Comparison of ENCODE assay signal across 1 cellular context in the genomic region with DNA sequence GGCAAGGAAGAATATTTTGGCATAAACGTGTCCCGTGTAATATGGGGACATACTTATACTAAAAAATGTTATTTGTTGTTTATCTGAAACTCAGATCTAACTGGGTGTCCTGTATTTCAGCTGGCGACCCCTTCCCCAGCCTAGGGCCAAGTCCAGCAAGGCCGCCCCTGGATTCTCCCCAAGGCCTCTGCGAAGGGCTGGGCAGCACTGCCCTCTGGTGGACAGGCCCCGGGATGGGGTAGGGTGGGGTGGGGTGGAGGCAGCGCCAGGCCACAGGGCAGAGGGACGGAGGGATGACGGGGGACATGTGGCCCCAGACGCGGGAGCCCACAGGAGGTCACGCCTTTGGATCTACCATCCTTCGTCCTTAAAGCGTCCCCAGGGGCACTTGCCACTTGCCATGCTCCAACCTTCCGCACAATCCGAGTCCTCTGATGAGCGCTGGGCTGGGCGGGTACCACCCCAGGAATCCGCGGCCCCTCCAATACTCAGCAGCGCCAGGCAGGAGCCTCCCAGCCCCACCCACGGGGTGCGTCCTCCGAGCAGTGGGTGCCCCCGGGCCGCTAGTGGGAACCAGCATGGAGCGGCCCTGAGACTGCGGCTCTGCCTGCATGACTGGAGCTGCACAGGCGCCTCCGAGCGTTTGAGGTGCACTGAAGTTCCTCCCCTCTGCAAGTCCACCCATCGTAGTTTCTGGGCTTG.
TF ChIP-seq lines count a peak whose summit lies in the region.

No MANE protein-coding gene starts in this region.

TF ChIP-seq in GM23338, 12 proteins besides CTCF, POLR2A, EP300 and RAD21 (continued from another document):
- TF ChIP-seq, protein P1, sequence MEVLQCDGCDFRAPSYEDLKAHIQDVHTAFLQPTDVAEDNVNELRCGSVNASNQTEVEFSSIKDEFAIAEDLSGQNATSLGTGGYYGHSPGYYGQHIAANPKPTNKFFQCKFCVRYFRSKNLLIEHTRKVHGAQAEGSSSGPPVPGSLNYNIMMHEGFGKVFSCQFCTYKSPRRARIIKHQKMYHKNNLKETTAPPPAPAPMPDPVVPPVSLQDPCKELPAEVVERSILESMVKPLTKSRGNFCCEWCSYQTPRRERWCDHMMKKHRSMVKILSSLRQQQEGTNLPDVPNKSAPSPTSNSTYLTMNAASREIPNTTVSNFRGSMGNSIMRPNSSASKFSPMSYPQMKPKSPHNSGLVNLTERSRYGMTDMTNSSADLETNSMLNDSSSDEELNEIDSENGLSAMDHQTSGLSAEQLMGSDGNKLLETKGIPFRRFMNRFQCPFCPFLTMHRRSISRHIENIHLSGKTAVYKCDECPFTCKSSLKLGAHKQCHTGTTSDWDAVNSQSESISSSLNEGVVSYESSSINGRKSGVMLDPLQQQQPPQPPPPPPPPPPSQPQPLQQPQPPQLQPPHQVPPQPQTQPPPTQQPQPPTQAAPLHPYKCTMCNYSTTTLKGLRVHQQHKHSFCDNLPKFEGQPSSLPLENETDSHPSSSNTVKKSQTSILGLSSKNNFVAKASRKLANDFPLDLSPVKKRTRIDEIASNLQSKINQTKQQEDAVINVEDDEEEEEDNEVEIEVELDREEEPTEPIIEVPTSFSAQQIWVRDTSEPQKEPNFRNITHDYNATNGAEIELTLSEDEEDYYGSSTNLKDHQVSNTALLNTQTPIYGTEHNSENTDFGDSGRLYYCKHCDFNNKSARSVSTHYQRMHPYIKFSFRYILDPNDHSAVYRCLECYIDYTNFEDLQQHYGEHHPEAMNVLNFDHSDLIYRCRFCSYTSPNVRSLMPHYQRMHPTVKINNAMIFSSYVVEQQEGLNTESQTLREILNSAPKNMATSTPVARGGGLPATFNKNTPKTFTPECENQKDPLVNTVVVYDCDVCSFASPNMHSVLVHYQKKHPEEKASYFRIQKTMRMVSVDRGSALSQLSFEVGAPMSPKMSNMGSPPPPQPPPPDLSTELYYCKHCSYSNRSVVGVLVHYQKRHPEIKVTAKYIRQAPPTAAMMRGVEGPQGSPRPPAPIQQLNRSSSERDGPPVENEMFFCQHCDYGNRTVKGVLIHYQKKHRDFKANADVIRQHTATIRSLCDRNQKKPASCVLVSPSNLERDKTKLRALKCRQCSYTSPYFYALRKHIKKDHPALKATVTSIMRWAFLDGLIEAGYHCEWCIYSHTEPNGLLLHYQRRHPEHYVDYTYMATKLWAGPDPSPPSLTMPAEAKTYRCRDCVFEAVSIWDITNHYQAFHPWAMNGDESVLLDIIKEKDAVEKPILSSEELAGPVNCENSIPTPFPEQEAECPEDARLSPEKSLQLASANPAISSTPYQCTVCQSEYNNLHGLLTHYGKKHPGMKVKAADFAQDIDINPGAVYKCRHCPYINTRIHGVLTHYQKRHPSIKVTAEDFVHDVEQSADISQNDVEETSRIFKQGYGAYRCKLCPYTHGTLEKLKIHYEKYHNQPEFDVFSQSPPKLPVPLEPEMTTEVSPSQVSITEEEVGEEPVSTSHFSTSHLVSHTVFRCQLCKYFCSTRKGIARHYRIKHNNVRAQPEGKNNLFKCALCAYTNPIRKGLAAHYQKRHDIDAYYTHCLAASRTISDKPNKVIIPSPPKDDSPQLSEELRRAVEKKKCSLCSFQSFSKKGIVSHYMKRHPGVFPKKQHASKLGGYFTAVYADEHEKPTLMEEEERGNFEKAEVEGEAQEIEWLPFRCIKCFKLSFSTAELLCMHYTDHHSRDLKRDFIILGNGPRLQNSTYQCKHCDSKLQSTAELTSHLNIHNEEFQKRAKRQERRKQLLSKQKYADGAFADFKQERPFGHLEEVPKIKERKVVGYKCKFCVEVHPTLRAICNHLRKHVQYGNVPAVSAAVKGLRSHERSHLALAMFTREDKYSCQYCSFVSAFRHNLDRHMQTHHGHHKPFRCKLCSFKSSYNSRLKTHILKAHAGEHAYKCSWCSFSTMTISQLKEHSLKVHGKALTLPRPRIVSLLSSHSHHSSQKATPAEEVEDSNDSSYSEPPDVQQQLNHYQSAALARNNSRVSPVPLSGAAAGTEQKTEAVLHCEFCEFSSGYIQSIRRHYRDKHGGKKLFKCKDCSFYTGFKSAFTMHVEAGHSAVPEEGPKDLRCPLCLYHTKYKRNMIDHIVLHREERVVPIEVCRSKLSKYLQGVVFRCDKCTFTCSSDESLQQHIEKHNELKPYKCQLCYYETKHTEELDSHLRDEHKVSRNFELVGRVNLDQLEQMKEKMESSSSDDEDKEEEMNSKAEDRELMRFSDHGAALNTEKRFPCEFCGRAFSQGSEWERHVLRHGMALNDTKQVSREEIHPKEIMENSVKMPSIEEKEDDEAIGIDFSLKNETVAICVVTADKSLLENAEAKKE (CRISPR knock-in tag; IDR thresholded peaks at IDR 0.05): no peak
- no peak for TF ChIP-seq NANOG (IDR thresholded peaks at IDR 0.05; ENCODE audit: borderline replicate concordance)
- no peak for TF ChIP-seq ZNF114 (CRISPR knock-in tag; IDR thresholded peaks at IDR 0.05)
- no peak for TF ChIP-seq EZH2 (IDR thresholded peaks at IDR 0.05; ENCODE audit: low read depth, unreplicated experiment)
- TF ChIP-seq, protein P2, sequence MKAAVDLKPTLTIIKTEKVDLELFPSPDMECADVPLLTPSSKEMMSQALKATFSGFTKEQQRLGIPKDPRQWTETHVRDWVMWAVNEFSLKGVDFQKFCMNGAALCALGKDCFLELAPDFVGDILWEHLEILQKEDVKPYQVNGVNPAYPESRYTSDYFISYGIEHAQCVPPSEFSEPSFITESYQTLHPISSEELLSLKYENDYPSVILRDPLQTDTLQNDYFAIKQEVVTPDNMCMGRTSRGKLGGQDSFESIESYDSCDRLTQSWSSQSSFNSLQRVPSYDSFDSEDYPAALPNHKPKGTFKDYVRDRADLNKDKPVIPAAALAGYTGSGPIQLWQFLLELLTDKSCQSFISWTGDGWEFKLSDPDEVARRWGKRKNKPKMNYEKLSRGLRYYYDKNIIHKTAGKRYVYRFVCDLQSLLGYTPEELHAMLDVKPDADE (IDR thresholded peaks at IDR 0.05): no peak
- no peak for TF ChIP-seq CREB1 (CRISPR knock-in tag; IDR thresholded peaks at IDR 0.05; ENCODE audit: low read depth)
- TF ChIP-seq JUNB (IDR thresholded peaks at IDR 0.05; ENCODE audit: unreplicated experiment): no peak
- no peak for TF ChIP-seq EZH2phosphoT487 (IDR thresholded peaks at IDR 0.05; ENCODE audit: unreplicated experiment)
- TF ChIP-seq ZNF331 (CRISPR knock-in tag; IDR thresholded peaks at IDR 0.05; ENCODE audit: low read depth): no peak
TF ChIP-seq in GM23338: peak in this region for 0.
